ENCODE assay signal across 27 cellular contexts in genomic region chr16:49747654-49748053, GRCh38.
"Had no signal": no experiment of that assay in that cellular context is flagged by ENCODE, and none has a peak within 500 bp of the region (broad histone marks: within the 10 kb centered on the region; RNA-seq: fewer than 3 reads in every experiment).

No MANE protein-coding gene starts in this region.

- H3K4me1 Mint-ChIP-seq: activated CD4-positive, alpha-beta memory T cell treated with anti-CD3 and anti-CD28 coated beads, Interleukin-2, amount 10 ng/mL, durations not matched to agents 7 days and 5 days; activated CD4-positive, alpha-beta T cell treated with anti-CD3 and anti-CD28 coated beads, Interleukin-2, amount 10 ng/mL, durations not matched to agents 7 days and 5 days; activated naive CD4-positive, alpha-beta T cell treated with anti-CD3 and anti-CD28 coated beads, Interleukin-2, amount 50 U/mL, for 24 hours; activated naive CD8-positive, alpha-beta T cell treated with anti-CD3 and anti-CD28 coated beads, Interleukin-2, amount 10 ng/mL, durations not matched to agents 7 days and 5 days; activated T-helper 17 cell treated with anti-CD3 and anti-CD28 coated beads, Interleukin-2, amount 50 U/mL, for 72 hours; T-cell had no signal

- H3K27me3 ChIP-seq: brain microvascular endothelial cell had no signal

- DNase-seq: activated CD4-positive, alpha-beta memory T cell treated with anti-CD3 and anti-CD28 coated beads, Interleukin-2, amount 10 ng/mL, durations not matched to agents 7 days and 5 days; activated CD4-positive, alpha-beta T cell treated with anti-CD3 and anti-CD28 coated beads for 1 hour; activated CD4-positive, alpha-beta T cell treated with anti-CD3 and anti-CD28 coated beads for 4 hours; activated CD4-positive, alpha-beta T cell treated with anti-CD3 and anti-CD28 coated beads, Interleukin-2, amount 10 ng/mL, durations not matched to agents 7 days and 5 days; activated CD4-positive, alpha-beta T cell treated with anti-CD3 and anti-CD28 coated beads, Interleukin-2, amount 50 U/mL, for 4 hours; activated effector memory CD4-positive, alpha-beta T cell treated with Interleukin-2 at 50 U/mL for 16 hours; activated gamma-delta T cell treated with Interleukin-2 at 50 U/mL for 16 hours; activated naive CD8-positive, alpha-beta T cell treated with anti-CD3 and anti-CD28 coated beads, Interleukin-2, amount 10 ng/mL, durations not matched to agents 7 days and 5 days; activated T-cell treated with anti-CD3 and anti-CD28 coated beads, Interleukin-2, amount 50 U/mL, for 4 hours; amniotic stem cell; anterior cingulate cortex; brain microvascular endothelial cell; caudate nucleus; cortex of kidney; effector CD4-positive, alpha-beta T cell; esophagus squamous epithelium; foreskin melanocyte; T-cell; T-helper 9 cell had no signal

- ATAC-seq: activated T-cell treated with anti-CD3 and anti-CD28 coated beads, Interleukin-2, amount 50 U/mL, for 4 hours; heart left ventricle; T-cell; WTC11 had no signal

- H3K9me3 Mint-ChIP-seq: activated CD4-positive, alpha-beta memory T cell treated with anti-CD3 and anti-CD28 coated beads, Interleukin-2, amount 10 ng/mL, durations not matched to agents 7 days and 5 days; activated CD4-positive, alpha-beta T cell treated with anti-CD3 and anti-CD28 coated beads, Interleukin-2, amount 10 ng/mL, durations not matched to agents 7 days and 5 days; activated naive CD4-positive, alpha-beta T cell treated with anti-CD3 and anti-CD28 coated beads for 36 hours; activated naive CD4-positive, alpha-beta T cell treated with anti-CD3 and anti-CD28 coated beads, Interleukin-2, amount 50 U/mL, for 24 hours; activated naive CD8-positive, alpha-beta T cell treated with anti-CD3 and anti-CD28 coated beads, Interleukin-2, amount 10 ng/mL, durations not matched to agents 7 days and 5 days; activated T-cell treated with anti-CD3 and anti-CD28 coated beads, Interleukin-2, amount 50 U/mL, for 4 hours; activated T-helper 17 cell treated with anti-CD3 and anti-CD28 coated beads, Interleukin-2, amount 50 U/mL, for 72 hours; T-cell; T-helper 1 cell treated with Interleukin-12 subunit alpha and Interleukin-12 subunit beta and Interleukin-4 antibody, amounts not matched to agents 30 μg/mL and 1 μg/mL, for 36 hours; WTC11 had no signal

- H3K4me3 ChIP-seq: esophagus squamous epithelium, heart left ventricle had no signal

- H3K27ac ChIP-seq: brain microvascular endothelial cell, epithelial cell of prostate, esophagus squamous epithelium, heart left ventricle, VCaP had no signal

- H3K27me3 Mint-ChIP-seq: activated CD4-positive, alpha-beta T cell treated with anti-CD3 and anti-CD28 coated beads, Interleukin-2, amount 10 ng/mL, durations not matched to agents 7 days and 5 days had no signal

- H3K36me3 Mint-ChIP-seq: activated naive CD4-positive, alpha-beta T cell treated with anti-CD3 and anti-CD28 coated beads, Interleukin-2, amount 50 U/mL, for 24 hours; activated naive CD8-positive, alpha-beta T cell treated with anti-CD3 and anti-CD28 coated beads, Interleukin-2, amount 10 ng/mL, durations not matched to agents 7 days and 5 days; T-cell; WTC11 had no signal

- H3K36me3 ChIP-seq: brain microvascular endothelial cell, esophagus squamous epithelium, heart left ventricle had no signal

- H3K9me3 ChIP-seq: esophagus squamous epithelium, heart left ventricle had no signal

- H3K27ac Mint-ChIP-seq: activated CD4-positive, alpha-beta memory T cell treated with anti-CD3 and anti-CD28 coated beads, Interleukin-2, amount 10 ng/mL, durations not matched to agents 7 days and 5 days; activated CD4-positive, alpha-beta T cell treated with anti-CD3 and anti-CD28 coated beads, Interleukin-2, amount 10 ng/mL, durations not matched to agents 7 days and 5 days; activated naive CD4-positive, alpha-beta T cell treated with anti-CD3 and anti-CD28 coated beads for 36 hours; activated naive CD4-positive, alpha-beta T cell treated with anti-CD3 and anti-CD28 coated beads, Interleukin-2, amount 50 U/mL, for 24 hours; activated naive CD8-positive, alpha-beta T cell treated with anti-CD3 and anti-CD28 coated beads, Interleukin-2, amount 10 ng/mL, durations not matched to agents 7 days and 5 days; activated T-helper 17 cell treated with anti-CD3 and anti-CD28 coated beads, Interleukin-2, amount 50 U/mL, for 72 hours; T-cell; T-helper 1 cell treated with Interleukin-12 subunit alpha and Interleukin-12 subunit beta and Interleukin-4 antibody, amounts not matched to agents 30 μg/mL and 1 μg/mL, for 36 hours had no signal

- H3K4me3 Mint-ChIP-seq: activated CD4-positive, alpha-beta memory T cell treated with anti-CD3 and anti-CD28 coated beads, Interleukin-2, amount 10 ng/mL, durations not matched to agents 7 days and 5 days; activated CD4-positive, alpha-beta T cell treated with anti-CD3 and anti-CD28 coated beads, Interleukin-2, amount 10 ng/mL, durations not matched to agents 7 days and 5 days; activated naive CD4-positive, alpha-beta T cell treated with anti-CD3 and anti-CD28 coated beads for 36 hours; activated naive CD4-positive, alpha-beta T cell treated with anti-CD3 and anti-CD28 coated beads, Interleukin-2, amount 50 U/mL, for 24 hours; activated naive CD8-positive, alpha-beta T cell treated with anti-CD3 and anti-CD28 coated beads, Interleukin-2, amount 10 ng/mL, durations not matched to agents 7 days and 5 days; activated T-cell treated with anti-CD3 and anti-CD28 coated beads, Interleukin-2, amount 50 U/mL, for 4 hours; activated T-helper 17 cell treated with anti-CD3 and anti-CD28 coated beads, Interleukin-2, amount 50 U/mL, for 72 hours; T-cell; T-helper 1 cell treated with Interleukin-12 subunit alpha and Interleukin-12 subunit beta and Interleukin-4 antibody, amounts not matched to agents 30 μg/mL and 1 μg/mL, for 36 hours; WTC11 had no signal
